In genomic region chr2:11129598-11130449, GRCh38 we compare ENCODE assay signal across 8 cellular contexts.
DNase-seq lines count a peak whose midpoint lies in the region; ATAC-seq and TF ChIP-seq lines count a peak whose summit lies in the region.

No MANE protein-coding gene starts in this region.

- no peak overlapping the region for H3K27ac Mint-ChIP-seq in activated naive CD8-positive, alpha-beta T cell treated with anti-CD3 and anti-CD28 coated beads, Interleukin-2, amount 50 U/mL, for 24 hours

- ATAC-seq in GM19043 (IDR thresholded peaks at IDR 0.05; ENCODE audit: low read depth, unreplicated experiment) (peak; percentile 65), HG03521 (IDR thresholded peaks at IDR 0.05; ENCODE audit: unreplicated experiment) (peak; percentile 55), SK-N-SH treated with all-trans-retinoic acid at 6 μM for 48 hours (peak; percentile 53), GM18873 (IDR thresholded peaks at IDR 0.05; ENCODE audit: low FRiP score, unreplicated experiment) (no peak)
- ATAC-seq in activated naive CD8-positive, alpha-beta T cell treated with anti-CD3 and anti-CD28 coated beads, Interleukin-2, amount 50 U/mL, for 24 hours, result peak; percentile 69

- H3K36me3 Mint-ChIP-seq in activated naive CD8-positive, alpha-beta T cell treated with anti-CD3 and anti-CD28 coated beads, Interleukin-2, amount 50 U/mL, for 24 hours (ENCODE audit: low read depth), result no peaks in the 10 kb centered on the region

- peak overlapping the region; percentile 66 for H3K4me3 Mint-ChIP-seq in activated naive CD8-positive, alpha-beta T cell treated with anti-CD3 and anti-CD28 coated beads, Interleukin-2, amount 50 U/mL, for 24 hours

- H3K27me3 Mint-ChIP-seq in activated naive CD8-positive, alpha-beta T cell treated with anti-CD3 and anti-CD28 coated beads, Interleukin-2, amount 50 U/mL, for 24 hours, result no peaks in the 10 kb centered on the region

- peaks cover 24% of the 10 kb centered on the region for H3K4me1 Mint-ChIP-seq in activated naive CD8-positive, alpha-beta T cell treated with anti-CD3 and anti-CD28 coated beads, Interleukin-2, amount 50 U/mL, for 24 hours

- peak; percentile 67 for DNase-seq in 8988T
- DNase-seq in activated naive CD8-positive, alpha-beta T cell treated with anti-CD3 and anti-CD28 coated beads, Interleukin-2, amount 50 U/mL, for 24 hours, result peak; percentile 78
- peak; percentile 93 for DNase-seq in iPS-NIHi7 (ENCODE audit: extremely low spot score)
- peak; percentile 50 to 76 for DNase-seq in stimulated activated CD4-positive, alpha-beta T cell treated with anti-CD3 and anti-CD28 coated beads, Interleukin-15, amount 100 ng/mL, for 48 hours (ENCODE audit: low read depth in 2 of 2)

- H3K9me3 Mint-ChIP-seq in activated naive CD8-positive, alpha-beta T cell treated with anti-CD3 and anti-CD28 coated beads, Interleukin-2, amount 50 U/mL, for 24 hours, result no peaks in the 10 kb centered on the region

TF ChIP-seq in SK-N-SH treated with all-trans-retinoic acid at 6 μM for 48 hours, 23 proteins besides CTCF, POLR2A, EP300 and RAD21:
- TF ChIP-seq TSHZ2 (CRISPR knock-in tag; IDR thresholded peaks at IDR 0.05), result no peak
- no peak for TF ChIP-seq ESRRG (CRISPR knock-in tag; IDR thresholded peaks at IDR 0.05)
- TF ChIP-seq TCF4 (CRISPR knock-in tag; IDR thresholded peaks at IDR 0.05; ENCODE audit: borderline replicate concordance), result no peak
